In the genomic region with DNA sequence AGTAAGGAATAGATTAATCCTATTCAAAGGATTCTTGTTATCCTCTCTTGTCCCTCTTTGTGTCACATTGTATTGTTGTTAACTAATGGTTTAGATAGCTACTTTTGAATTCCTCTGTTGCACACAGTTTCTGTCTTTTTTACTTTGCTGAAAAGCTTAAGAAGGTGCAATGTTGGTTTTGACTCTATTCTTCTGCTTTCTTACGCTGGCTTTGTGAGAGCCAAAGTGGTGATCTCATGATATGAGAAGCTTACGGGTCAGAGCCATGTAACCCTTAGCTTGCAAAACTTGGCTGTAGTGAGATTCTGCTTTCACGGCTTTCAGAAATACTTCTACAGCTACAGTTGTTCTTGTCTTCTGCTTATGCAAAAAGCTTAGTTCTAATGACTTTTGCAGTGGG, we compare ENCODE assay signal across 14 cellular contexts.
A peak's percentile ranks its signal among the peaks of the same experiment; 100 is the strongest.
DNase-seq lines count a peak whose midpoint lies in the region; ATAC-seq and TF ChIP-seq lines count a peak whose summit lies in the region.
"Had no signal": no experiment of that assay in that cellular context is flagged by ENCODE, and none has a peak within 500 bp of the region (broad histone marks: within the 10 kb centered on the region; RNA-seq: fewer than 3 reads in every experiment).

No MANE protein-coding gene starts in this region.

- no peaks in the 10 kb centered on the region for H3K79me2 ChIP-seq in hepatocyte

- H3K4me3 ChIP-seq in body of pancreas (no peak overlapping the region), hepatocyte (no peak overlapping the region), retinal pigment epithelial cell (ENCODE audit: low read length) (no peak overlapping the region)
- H3K4me3 ChIP-seq: K562, SJSA1 had no signal

- 14 to 18% methylated on average over 3 of the region's 3 CpGs for WGBS in body of pancreas, 2 donors
- 53% methylated on average over 3 of the region's 3 CpGs for WGBS in hepatocyte (ENCODE audit: low lambda C conversion rate, missing lambda C conversion rate)

- H3K9me3 ChIP-seq in body of pancreas (no peaks in the 10 kb centered on the region), hepatocyte (ENCODE audit: low read depth) (no peaks in the 10 kb centered on the region)
- H3K9me3 ChIP-seq: Caco-2, SJSA1 had no signal

- DNase-seq in EL: peak; percentile 61
- DNase-seq in body of pancreas: peak in 2 of 4 donors; percentile 23 to 38
- peak; percentile 18 for DNase-seq in hepatocyte (ENCODE audit: low spot score)
- peak; percentile 31 for DNase-seq in retinal pigment epithelial cell (ENCODE audit: low read depth)
- DNase-seq in activated CD4-positive, alpha-beta T cell treated with anti-CD3 and anti-CD28 coated beads, Interleukin-2, amount 50 U/mL, for 48 hours: no peak
- DNase-seq in superior temporal gyrus (ENCODE audit: extremely low spot score): no peak
- DNase-seq: Caco-2; cortex of kidney; left colon; stimulated activated naive CD8-positive, alpha-beta T cell treated with anti-CD3 and anti-CD28 coated beads, Interleukin-15, amount 100 ng/mL, for 72 hours had no signal

- H3K27me3 ChIP-seq in body of pancreas (no peaks in the 10 kb centered on the region), hepatocyte (no peaks in the 10 kb centered on the region)
- H3K27me3 ChIP-seq: SJSA1 had no signal

- TF ChIP-seq CTCF in body of pancreas (IDR thresholded peaks at IDR 0.05) (no peak), hepatocyte (IDR thresholded peaks at IDR 0.05; ENCODE audit: poor library complexity) (no peak), retinal pigment epithelial cell (conservative IDR thresholded peaks at IDR 0.05; ENCODE audit: low read depth, low read length) (no peak)

- H2AFZ ChIP-seq in hepatocyte: no peak overlapping the region

- intact Hi-C loops in body of pancreas (cut with DNase I): no loop called here

- H3K27ac ChIP-seq in body of pancreas: peak overlapping the region in 3 of 4 donors; percentile 10 to 67 (median 37)
- peak overlapping the region; percentile 44 for H3K27ac ChIP-seq in hepatocyte
- H3K27ac ChIP-seq: SJSA1 had no signal

- no peaks in the 10 kb centered on the region for H3K9me2 ChIP-seq in hepatocyte (replicated peaks; ENCODE audit: insufficient read depth)

- H3K36me3 ChIP-seq in body of pancreas (replicated peaks in 1 of 2; ENCODE audit: insufficient read depth in 1 of 2, low read depth in 2 of 2) (no peaks in the 10 kb centered on the region), hepatocyte (replicated peaks; ENCODE audit: insufficient read depth, low read depth) (no peaks in the 10 kb centered on the region)
- H3K36me3 ChIP-seq: SJSA1 had no signal

- peak overlapping the region; percentile 57 for H3K4me2 ChIP-seq in hepatocyte

- H3K4me1 ChIP-seq in body of pancreas (peaks cover 16% of the 10 kb centered on the region), hepatocyte (ENCODE audit: insufficient read depth) (peaks cover 4% of the 10 kb centered on the region)
- H3K4me1 ChIP-seq: Caco-2, SJSA1 had no signal

- H4K20me1 ChIP-seq in hepatocyte (ENCODE audit: insufficient read depth, poor library complexity, severe bottlenecking): no peaks in the 10 kb centered on the region

- no peak for TF ChIP-seq POLR2A in body of pancreas (IDR thresholded peaks at IDR 0.05)

- ATAC-seq in body of pancreas (peak; percentile 92), GM18861 (IDR thresholded peaks at IDR 0.05; ENCODE audit: unreplicated experiment) (no peak)
- no peak for ATAC-seq in activated CD4-positive, CD25-positive, alpha-beta regulatory T cell treated with anti-CD3 and anti-CD28 coated beads, Interleukin-2, amount 50 U/mL, for 24 hours
- ATAC-seq: K562; left colon; stimulated activated naive CD8-positive, alpha-beta T cell treated with anti-CD3 and anti-CD28 coated beads, Interleukin-15, amount 100 ng/mL, for 72 hours had no signal

Comparison
In these comparisons a context has a peak if more than half of its experiments do, and no peak if none do; other contexts are left out.
1. DNase-seq: peak in EL (single experiment), hepatocyte (single experiment) and retinal pigment epithelial cell (single experiment); none in activated CD4-positive, alpha-beta T cell treated with anti-CD3 and anti-CD28 coated beads, Interleukin-2, amount 50 U/mL, for 48 hours (0 of 2) and superior temporal gyrus (single experiment).